ENCODE assay signal across 1 cellular context in the genomic region with DNA sequence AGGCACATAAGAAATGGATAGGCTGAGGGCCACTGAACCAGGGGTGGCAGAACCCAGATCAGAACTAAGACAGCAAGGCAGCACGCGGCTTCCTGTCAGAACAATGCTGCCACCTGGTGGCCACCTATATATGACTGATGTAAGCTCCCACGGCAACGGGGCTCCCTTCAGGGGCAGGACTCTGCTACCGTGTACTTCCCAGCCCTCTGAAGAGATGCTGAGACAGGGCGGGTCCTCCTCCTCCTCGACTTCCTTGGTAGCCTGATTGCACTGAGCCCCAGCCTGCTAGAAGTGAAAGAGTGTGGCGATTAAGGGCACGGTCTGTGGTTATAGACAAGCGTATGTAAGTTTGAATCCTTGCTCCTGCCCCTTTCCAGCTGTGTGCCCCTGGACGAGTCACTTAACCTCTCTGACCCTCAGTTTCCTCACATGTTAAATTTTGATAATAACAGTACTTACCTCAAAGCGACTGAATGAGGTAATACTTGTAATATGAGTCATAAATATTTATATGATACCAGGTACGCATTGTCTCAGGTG.
TF ChIP-seq lines count a peak whose summit lies in the region.

No MANE protein-coding gene starts in this region.

TF ChIP-seq in H1, 55 proteins besides CTCF, POLR2A, EP300 and RAD21:
- no peak for TF ChIP-seq KDM5A (IDR thresholded peaks at IDR 0.05; ENCODE audit: low read length)
- TF ChIP-seq TCF12 (IDR thresholded peaks at IDR 0.05; ENCODE audit: low read depth, low read length) = no peak
- TF ChIP-seq GTF2F1 (IDR thresholded peaks at IDR 0.05; ENCODE audit: borderline replicate concordance, low read depth, low read length) = no peak
- TF ChIP-seq JUND (IDR thresholded peaks at IDR 0.05; ENCODE audit: low read length) = no peak
- no peak for TF ChIP-seq TAF1 (IDR thresholded peaks at IDR 0.05; ENCODE audit: low read depth, low read length)
- TF ChIP-seq CREB1 (IDR thresholded peaks at IDR 0.05) = 0 out of 2 replicates have a peak, but pooled peaks have one; percentile 41
- TF ChIP-seq, protein P1, sequence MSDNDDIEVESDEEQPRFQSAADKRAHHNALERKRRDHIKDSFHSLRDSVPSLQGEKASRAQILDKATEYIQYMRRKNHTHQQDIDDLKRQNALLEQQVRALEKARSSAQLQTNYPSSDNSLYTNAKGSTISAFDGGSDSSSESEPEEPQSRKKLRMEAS (IDR thresholded peaks at IDR 0.05) = peak; percentile 96
- TF ChIP-seq TBP (IDR thresholded peaks at IDR 0.05; ENCODE audit: low read depth, low read length) = no peak
- TF ChIP-seq YY1 (IDR thresholded peaks at IDR 0.05; ENCODE audit: low read depth, low read length) = peak; percentile 14; the same call in 1 of the 2 replicates
- TF ChIP-seq KDM1A (IDR thresholded peaks at IDR 0.05; ENCODE audit: borderline replicate concordance, low read length) = no peak; the same call in 1 of the 2 replicates
- TF ChIP-seq BRCA1 (IDR thresholded peaks at IDR 0.05; ENCODE audit: low read depth, low read length) = no peak
- TF ChIP-seq, protein P2, sequence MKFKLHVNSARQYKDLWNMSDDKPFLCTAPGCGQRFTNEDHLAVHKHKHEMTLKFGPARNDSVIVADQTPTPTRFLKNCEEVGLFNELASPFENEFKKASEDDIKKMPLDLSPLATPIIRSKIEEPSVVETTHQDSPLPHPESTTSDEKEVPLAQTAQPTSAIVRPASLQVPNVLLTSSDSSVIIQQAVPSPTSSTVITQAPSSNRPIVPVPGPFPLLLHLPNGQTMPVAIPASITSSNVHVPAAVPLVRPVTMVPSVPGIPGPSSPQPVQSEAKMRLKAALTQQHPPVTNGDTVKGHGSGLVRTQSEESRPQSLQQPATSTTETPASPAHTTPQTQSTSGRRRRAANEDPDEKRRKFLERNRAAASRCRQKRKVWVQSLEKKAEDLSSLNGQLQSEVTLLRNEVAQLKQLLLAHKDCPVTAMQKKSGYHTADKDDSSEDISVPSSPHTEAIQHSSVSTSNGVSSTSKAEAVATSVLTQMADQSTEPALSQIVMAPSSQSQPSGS (IDR thresholded peaks at IDR 0.05; ENCODE audit: low read length) = no peak
- TF ChIP-seq EZH2 (IDR thresholded peaks at IDR 0.05; ENCODE audit: low read depth, low read length, severe bottlenecking) = no peak
- no peak for TF ChIP-seq POLR2AphosphoS5 (IDR thresholded peaks at IDR 0.05; ENCODE audit: low read depth, low read length)
- TF ChIP-seq, protein P3, sequence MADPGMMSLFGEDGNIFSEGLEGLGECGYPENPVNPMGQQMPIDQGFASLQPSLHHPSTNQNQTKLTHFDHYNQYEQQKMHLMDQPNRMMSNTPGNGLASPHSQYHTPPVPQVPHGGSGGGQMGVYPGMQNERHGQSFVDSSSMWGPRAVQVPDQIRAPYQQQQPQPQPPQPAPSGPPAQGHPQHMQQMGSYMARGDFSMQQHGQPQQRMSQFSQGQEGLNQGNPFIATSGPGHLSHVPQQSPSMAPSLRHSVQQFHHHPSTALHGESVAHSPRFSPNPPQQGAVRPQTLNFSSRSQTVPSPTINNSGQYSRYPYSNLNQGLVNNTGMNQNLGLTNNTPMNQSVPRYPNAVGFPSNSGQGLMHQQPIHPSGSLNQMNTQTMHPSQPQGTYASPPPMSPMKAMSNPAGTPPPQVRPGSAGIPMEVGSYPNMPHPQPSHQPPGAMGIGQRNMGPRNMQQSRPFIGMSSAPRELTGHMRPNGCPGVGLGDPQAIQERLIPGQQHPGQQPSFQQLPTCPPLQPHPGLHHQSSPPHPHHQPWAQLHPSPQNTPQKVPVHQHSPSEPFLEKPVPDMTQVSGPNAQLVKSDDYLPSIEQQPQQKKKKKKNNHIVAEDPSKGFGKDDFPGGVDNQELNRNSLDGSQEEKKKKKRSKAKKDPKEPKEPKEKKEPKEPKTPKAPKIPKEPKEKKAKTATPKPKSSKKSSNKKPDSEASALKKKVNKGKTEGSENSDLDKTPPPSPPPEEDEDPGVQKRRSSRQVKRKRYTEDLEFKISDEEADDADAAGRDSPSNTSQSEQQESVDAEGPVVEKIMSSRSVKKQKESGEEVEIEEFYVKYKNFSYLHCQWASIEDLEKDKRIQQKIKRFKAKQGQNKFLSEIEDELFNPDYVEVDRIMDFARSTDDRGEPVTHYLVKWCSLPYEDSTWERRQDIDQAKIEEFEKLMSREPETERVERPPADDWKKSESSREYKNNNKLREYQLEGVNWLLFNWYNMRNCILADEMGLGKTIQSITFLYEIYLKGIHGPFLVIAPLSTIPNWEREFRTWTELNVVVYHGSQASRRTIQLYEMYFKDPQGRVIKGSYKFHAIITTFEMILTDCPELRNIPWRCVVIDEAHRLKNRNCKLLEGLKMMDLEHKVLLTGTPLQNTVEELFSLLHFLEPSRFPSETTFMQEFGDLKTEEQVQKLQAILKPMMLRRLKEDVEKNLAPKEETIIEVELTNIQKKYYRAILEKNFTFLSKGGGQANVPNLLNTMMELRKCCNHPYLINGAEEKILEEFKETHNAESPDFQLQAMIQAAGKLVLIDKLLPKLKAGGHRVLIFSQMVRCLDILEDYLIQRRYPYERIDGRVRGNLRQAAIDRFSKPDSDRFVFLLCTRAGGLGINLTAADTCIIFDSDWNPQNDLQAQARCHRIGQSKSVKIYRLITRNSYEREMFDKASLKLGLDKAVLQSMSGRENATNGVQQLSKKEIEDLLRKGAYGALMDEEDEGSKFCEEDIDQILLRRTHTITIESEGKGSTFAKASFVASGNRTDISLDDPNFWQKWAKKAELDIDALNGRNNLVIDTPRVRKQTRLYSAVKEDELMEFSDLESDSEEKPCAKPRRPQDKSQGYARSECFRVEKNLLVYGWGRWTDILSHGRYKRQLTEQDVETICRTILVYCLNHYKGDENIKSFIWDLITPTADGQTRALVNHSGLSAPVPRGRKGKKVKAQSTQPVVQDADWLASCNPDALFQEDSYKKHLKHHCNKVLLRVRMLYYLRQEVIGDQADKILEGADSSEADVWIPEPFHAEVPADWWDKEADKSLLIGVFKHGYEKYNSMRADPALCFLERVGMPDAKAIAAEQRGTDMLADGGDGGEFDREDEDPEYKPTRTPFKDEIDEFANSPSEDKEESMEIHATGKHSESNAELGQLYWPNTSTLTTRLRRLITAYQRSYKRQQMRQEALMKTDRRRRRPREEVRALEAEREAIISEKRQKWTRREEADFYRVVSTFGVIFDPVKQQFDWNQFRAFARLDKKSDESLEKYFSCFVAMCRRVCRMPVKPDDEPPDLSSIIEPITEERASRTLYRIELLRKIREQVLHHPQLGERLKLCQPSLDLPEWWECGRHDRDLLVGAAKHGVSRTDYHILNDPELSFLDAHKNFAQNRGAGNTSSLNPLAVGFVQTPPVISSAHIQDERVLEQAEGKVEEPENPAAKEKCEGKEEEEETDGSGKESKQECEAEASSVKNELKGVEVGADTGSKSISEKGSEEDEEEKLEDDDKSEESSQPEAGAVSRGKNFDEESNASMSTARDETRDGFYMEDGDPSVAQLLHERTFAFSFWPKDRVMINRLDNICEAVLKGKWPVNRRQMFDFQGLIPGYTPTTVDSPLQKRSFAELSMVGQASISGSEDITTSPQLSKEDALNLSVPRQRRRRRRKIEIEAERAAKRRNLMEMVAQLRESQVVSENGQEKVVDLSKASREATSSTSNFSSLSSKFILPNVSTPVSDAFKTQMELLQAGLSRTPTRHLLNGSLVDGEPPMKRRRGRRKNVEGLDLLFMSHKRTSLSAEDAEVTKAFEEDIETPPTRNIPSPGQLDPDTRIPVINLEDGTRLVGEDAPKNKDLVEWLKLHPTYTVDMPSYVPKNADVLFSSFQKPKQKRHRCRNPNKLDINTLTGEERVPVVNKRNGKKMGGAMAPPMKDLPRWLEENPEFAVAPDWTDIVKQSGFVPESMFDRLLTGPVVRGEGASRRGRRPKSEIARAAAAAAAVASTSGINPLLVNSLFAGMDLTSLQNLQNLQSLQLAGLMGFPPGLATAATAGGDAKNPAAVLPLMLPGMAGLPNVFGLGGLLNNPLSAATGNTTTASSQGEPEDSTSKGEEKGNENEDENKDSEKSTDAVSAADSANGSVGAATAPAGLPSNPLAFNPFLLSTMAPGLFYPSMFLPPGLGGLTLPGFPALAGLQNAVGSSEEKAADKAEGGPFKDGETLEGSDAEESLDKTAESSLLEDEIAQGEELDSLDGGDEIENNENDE (IDR thresholded peaks at IDR 0.05; ENCODE audit: insufficient replicate concordance, low read length) = no peak
- no peak for TF ChIP-seq CBX8 (IDR thresholded peaks at IDR 0.05; ENCODE audit: borderline replicate concordance, low read depth, low read length)
- no peak for TF ChIP-seq RNF2 (IDR thresholded peaks at IDR 0.05; ENCODE audit: borderline replicate concordance, low read depth, low read length, missing control alignments, poor library complexity, severe bottlenecking)
- peak; percentile 80; the same call in 1 of the 2 replicates for TF ChIP-seq RFX5 (IDR thresholded peaks at IDR 0.05; ENCODE audit: borderline replicate concordance, low read depth, low read length)
- TF ChIP-seq SP4 (IDR thresholded peaks at IDR 0.05; ENCODE audit: low read length) = no peak
- TF ChIP-seq HDAC2 (IDR thresholded peaks at IDR 0.05; ENCODE audit: borderline replicate concordance in 1 of 2, low read depth in 2 of 2, low read length in 2 of 2) = peak in 1 of 2 experiments; percentile 38; a peak in 1 of 4 replicates
- TF ChIP-seq NANOG (IDR thresholded peaks at IDR 0.05; ENCODE audit: insufficient read depth, low read depth, low read length, poor library complexity, severe bottlenecking) = no peak
- TF ChIP-seq, protein P4, sequence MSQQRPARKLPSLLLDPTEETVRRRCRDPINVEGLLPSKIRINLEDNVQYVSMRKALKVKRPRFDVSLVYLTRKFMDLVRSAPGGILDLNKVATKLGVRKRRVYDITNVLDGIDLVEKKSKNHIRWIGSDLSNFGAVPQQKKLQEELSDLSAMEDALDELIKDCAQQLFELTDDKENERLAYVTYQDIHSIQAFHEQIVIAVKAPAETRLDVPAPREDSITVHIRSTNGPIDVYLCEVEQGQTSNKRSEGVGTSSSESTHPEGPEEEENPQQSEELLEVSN (IDR thresholded peaks at IDR 0.05) = peak; percentile 30; the same call in 1 of the 2 replicates
- TF ChIP-seq, protein P5, sequence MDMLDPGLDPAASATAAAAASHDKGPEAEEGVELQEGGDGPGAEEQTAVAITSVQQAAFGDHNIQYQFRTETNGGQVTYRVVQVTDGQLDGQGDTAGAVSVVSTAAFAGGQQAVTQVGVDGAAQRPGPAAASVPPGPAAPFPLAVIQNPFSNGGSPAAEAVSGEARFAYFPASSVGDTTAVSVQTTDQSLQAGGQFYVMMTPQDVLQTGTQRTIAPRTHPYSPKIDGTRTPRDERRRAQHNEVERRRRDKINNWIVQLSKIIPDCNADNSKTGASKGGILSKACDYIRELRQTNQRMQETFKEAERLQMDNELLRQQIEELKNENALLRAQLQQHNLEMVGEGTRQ (IDR thresholded peaks at IDR 0.05; ENCODE audit: low read length) = no peak
- TF ChIP-seq JUN (IDR thresholded peaks at IDR 0.05; ENCODE audit: low read depth, low read length) = no peak
- TF ChIP-seq PHF8 (conservative IDR thresholded peaks at IDR 0.05; ENCODE audit: low read depth, low read length) = no peak
- no peak for TF ChIP-seq SP1 (IDR thresholded peaks at IDR 0.05; ENCODE audit: low read depth, low read length)
- no peak for TF ChIP-seq CBX5 (IDR thresholded peaks at IDR 0.05; ENCODE audit: low read depth, low read length)
- TF ChIP-seq SRF (IDR thresholded peaks at IDR 0.05; ENCODE audit: low read depth, low read length) = no peak
- TF ChIP-seq, protein P6, sequence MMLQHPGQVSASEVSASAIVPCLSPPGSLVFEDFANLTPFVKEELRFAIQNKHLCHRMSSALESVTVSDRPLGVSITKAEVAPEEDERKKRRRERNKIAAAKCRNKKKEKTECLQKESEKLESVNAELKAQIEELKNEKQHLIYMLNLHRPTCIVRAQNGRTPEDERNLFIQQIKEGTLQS (IDR thresholded peaks at IDR 0.05; ENCODE audit: insufficient read depth, low read depth, low read length) = no peak
- no peak for TF ChIP-seq POU5F1 (IDR thresholded peaks at IDR 0.05; ENCODE audit: low read depth, low read length)
- TF ChIP-seq SP2 (IDR thresholded peaks at IDR 0.05; ENCODE audit: low read length) = no peak
- TF ChIP-seq RXRA (IDR thresholded peaks at IDR 0.05; ENCODE audit: insufficient read depth, low read depth, low read length) = no peak
- no peak for TF ChIP-seq BCL11A (IDR thresholded peaks at IDR 0.05; ENCODE audit: low read depth in 2 of 2, low read length in 2 of 2)
- TF ChIP-seq CHD2 (IDR thresholded peaks at IDR 0.05; ENCODE audit: low read length) = no peak
- no peak for TF ChIP-seq CHD1 (IDR thresholded peaks at IDR 0.05; ENCODE audit: low read depth, low read length)
- TF ChIP-seq RBBP5 (IDR thresholded peaks at IDR 0.05; ENCODE audit: borderline replicate concordance, low read depth, low read length) = no peak
- no peak for TF ChIP-seq TEAD4 (IDR thresholded peaks at IDR 0.05; ENCODE audit: low read depth, low read length)
- TF ChIP-seq NRF1 (IDR thresholded peaks at IDR 0.05; ENCODE audit: low read depth, low read length) = no peak
- no peak for TF ChIP-seq MAFK (IDR thresholded peaks at IDR 0.05; ENCODE audit: low read depth, low read length)
- no peak for TF ChIP-seq GABPA (IDR thresholded peaks at IDR 0.05; ENCODE audit: borderline replicate concordance, insufficient read depth, low read length)
- no peak for TF ChIP-seq BACH1 (IDR thresholded peaks at IDR 0.05; ENCODE audit: low read length)
- peak; percentile 75 to 95; a peak in 2 of 4 replicates for TF ChIP-seq SIN3A (conservative IDR thresholded peaks at IDR 0.05 in 1 of 2, IDR thresholded peaks at IDR 0.05 in 1 of 2; ENCODE audit: low read depth in 1 of 2, low read length in 2 of 2)
- no peak for TF ChIP-seq HDAC6 (IDR thresholded peaks at IDR 0.05; ENCODE audit: low read depth, low read length)
- TF ChIP-seq SIX5 (IDR thresholded peaks at IDR 0.05; ENCODE audit: low read depth, low read length) = no peak
- no peak for TF ChIP-seq EGR1 (IDR thresholded peaks at IDR 0.05; ENCODE audit: borderline replicate concordance, low read depth, low read length)
- TF ChIP-seq TAF7 (optimal IDR thresholded peaks at IDR 0.05; ENCODE audit: borderline replicate concordance, low read depth, low read length) = no peak
- no peak for TF ChIP-seq KDM4A (IDR thresholded peaks at IDR 0.05; ENCODE audit: low read depth, low read length, severe bottlenecking)
- TF ChIP-seq SIRT6 (IDR thresholded peaks at IDR 0.05; ENCODE audit: low read length) = no peak
- no peak for TF ChIP-seq ZNF274 (IDR thresholded peaks at IDR 0.05; ENCODE audit: borderline replicate concordance, extremely low read depth, low read length)
- TF ChIP-seq CEBPB (IDR thresholded peaks at IDR 0.05; ENCODE audit: low read depth, low read length) = 0 out of 2 replicates have a peak, but pooled peaks have one; percentile 1
- no peak for TF ChIP-seq CTBP2 (IDR thresholded peaks at IDR 0.05; ENCODE audit: borderline replicate concordance, insufficient read depth, insufficient read length, low read length)
- peak; percentile 58 for TF ChIP-seq SAP30 (IDR thresholded peaks at IDR 0.05; ENCODE audit: insufficient read depth, insufficient replicate concordance, low read length)
- TF ChIP-seq ASH2L (IDR thresholded peaks at IDR 0.05; ENCODE audit: low read length) = no peak
- TF ChIP-seq FOSL1 (IDR thresholded peaks at IDR 0.05; ENCODE audit: insufficient read depth, low read depth, low read length) = no peak
- TF ChIP-seq SUZ12 (IDR thresholded peaks at IDR 0.05; ENCODE audit: low read length) = no peak
